In the genomic region with DNA sequence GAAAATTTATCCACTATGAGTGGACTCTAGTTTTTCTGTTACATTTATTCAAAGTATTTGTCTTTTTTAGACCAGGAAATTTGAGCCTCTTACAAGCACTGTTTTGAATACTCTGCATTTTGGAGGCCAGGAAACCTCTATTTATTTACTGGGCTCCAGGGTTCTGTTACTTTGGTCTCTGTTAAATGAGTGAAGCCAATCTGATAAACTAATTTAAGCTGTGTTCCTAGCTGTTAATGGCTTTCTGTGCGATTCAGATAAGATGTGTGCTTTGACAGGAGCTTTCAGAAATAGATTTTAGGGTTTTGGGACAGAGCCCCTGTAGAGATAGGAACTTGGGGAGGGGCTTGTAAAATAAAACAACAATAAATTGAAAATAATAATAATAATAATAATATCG, we compare ENCODE assay signal across 21 cellular contexts. TPM values are rescaled to one million over a fixed set of nuclear protein-coding genes. Genes with fewer than 3 reads are reported as not detected.
"Had no signal": no experiment of that assay in that cellular context is flagged by ENCODE, and none has a peak within 500 bp of the region (broad histone marks: within the 10 kb centered on the region; RNA-seq: fewer than 3 reads in every experiment).

No MANE protein-coding gene starts in this region.

- H3K4me3 ChIP-seq: dorsolateral prefrontal cortex, esophagus muscularis mucosa, gastrocnemius medialis, heart right ventricle, stomach, thoracic aorta, transverse colon had no signal

- H3K9me3 ChIP-seq: esophagus muscularis mucosa, gastrocnemius medialis, heart right ventricle, stomach, thoracic aorta, transverse colon had no signal

- FAIRE-seq: islet of Langerhans, small intestine had no signal

- ATAC-seq: gastrocnemius medialis, heart right ventricle, natural killer cell, right cardiac atrium had no signal

- H3K27ac ChIP-seq: dorsolateral prefrontal cortex, esophagus muscularis mucosa, gastrocnemius medialis, heart right ventricle, stomach, thoracic aorta, transverse colon had no signal

- H3K27me3 ChIP-seq: gastrocnemius medialis had no signal

- H3K4me1 ChIP-seq: esophagus muscularis mucosa, gastrocnemius medialis, heart right ventricle, stomach, transverse colon had no signal

- DNase-seq: cortex of kidney; dorsolateral prefrontal cortex; effector CD8-positive, alpha-beta T cell; gastrocnemius medialis; heart right ventricle; hypothalamus; kidney glomerular epithelial cell; natural killer cell; right cardiac atrium; small intestine; stimulated activated CD4-positive, alpha-beta T cell treated with anti-CD3 and anti-CD28 coated beads, Interleukin-12 subunit alpha, Interleukin-12 subunit beta, amount 100 ng/mL, for 4 hours; stimulated activated naive CD4-positive, alpha-beta T cell; stomach; substantia nigra; transverse colon had no signal

- H3K36me3 ChIP-seq: esophagus muscularis mucosa, gastrocnemius medialis, heart right ventricle, stomach, thoracic aorta, transverse colon had no signal

RNA-seq across cellular contexts. Expression of gene ACKR1, which starts 23.9 kb away (rescaled TPM):
- total RNA-seq: fibroblast of villous mesenchyme, lung microvascular endothelial cell, natural killer cell, osteocyte had no signal

RNA-seq across cellular contexts. Expression of gene CADM3, which starts 57.1 kb away (rescaled TPM):
- total RNA-seq: fibroblast of villous mesenchyme, natural killer cell had no signal
